9 cellular contexts compared by ENCODE assay signal in genomic region chr12:55681142-55682077, GRCh38. TPM values are rescaled to one million over a fixed set of nuclear protein-coding genes. Genes with fewer than 3 reads are reported as not detected.
DNase-seq lines count a peak whose midpoint lies in the region; FAIRE-seq and TF ChIP-seq lines count a peak whose summit lies in the region.
"Had no signal": no experiment of that assay in that cellular context is flagged by ENCODE, and none has a peak within 500 bp of the region (broad histone marks: within the 10 kb centered on the region; RNA-seq: fewer than 3 reads in every experiment).

No MANE protein-coding gene starts in this region.

- H3K36me3 Mint-ChIP-seq in astrocyte (ENCODE audit: low read depth, unreplicated experiment) = peaks cover 2% of the 10 kb centered on the region
- H3K36me3 Mint-ChIP-seq in CD4-positive, alpha-beta memory T cell = no peaks in the 10 kb centered on the region

- TF ChIP-seq CTCF in NB4 (IDR thresholded peaks at IDR 0.05; ENCODE audit: low read depth, low read length) = peak; percentile 53
- TF ChIP-seq CTCF in astrocyte (IDR thresholded peaks at IDR 0.05; ENCODE audit: insufficient read depth, low read depth, low read length) = no peak
- TF ChIP-seq CTCF in spleen (IDR thresholded peaks at IDR 0.05 in 8 of 11, conservative IDR thresholded peaks at IDR 0.05 in 3 of 11) = peak in 6 of 11 experiments; percentile 15 to 28 (median 22)

- no peak overlapping the region for H3K27ac Mint-ChIP-seq in astrocyte (ENCODE audit: unreplicated experiment)
- H3K27ac Mint-ChIP-seq in CD4-positive, alpha-beta memory T cell = no peak overlapping the region

- H3K4me2 ChIP-seq in astrocyte (ENCODE audit: low read length) = peak overlapping the region; percentile 78

- H3K79me2 ChIP-seq in astrocyte (ENCODE audit: insufficient read depth, low read length) = no peaks in the 10 kb centered on the region

- H3K27ac ChIP-seq in astrocyte (ENCODE audit: low read depth, low read length) = no peak overlapping the region
- no peak overlapping the region for H3K27ac ChIP-seq in iPS-20b (ENCODE audit: low read length)
- H3K27ac ChIP-seq in spleen = peak overlapping the region in 6 of 8 donors; percentile 19 to 53 (median 39)
- no peak overlapping the region for H3K27ac ChIP-seq in CD4-positive, alpha-beta memory T cell (ENCODE audit: low read depth, low read length)

- no peak for FAIRE-seq in astrocyte (lab: Jason Lieb, UNC)
- FAIRE-seq: GM18507 had no signal

- DNase-seq in activated CD4-positive, alpha-beta T cell treated with anti-CD3 and anti-CD28 coated beads for 4 hours = peak; percentile 5 to 11
- no peak for DNase-seq in activated CD4-positive, alpha-beta T cell treated with anti-CD3 and anti-CD28 coated beads, Interleukin-2, amount 50 U/mL, for 4 hours
- DNase-seq in NB4 (ENCODE audit: low read depth) = peak; percentile 76
- peak; percentile 53 for DNase-seq in astrocyte (ENCODE audit: low read depth)
- peak; percentile 83 for DNase-seq in spleen
- DNase-seq in germinal center (ENCODE audit: low spot score) = no peak
- DNase-seq in CD4-positive, alpha-beta memory T cell = no peak

- no peaks in the 10 kb centered on the region for H4K20me1 ChIP-seq in astrocyte (ENCODE audit: insufficient read depth, low read length)

- 7 to 18% (median 16%) methylated on average over 10 to 17 of the region's 17 CpGs for WGBS in spleen, 5 donors

- H3K4me3 Mint-ChIP-seq in astrocyte (ENCODE audit: unreplicated experiment) = no peak overlapping the region
- H3K4me3 Mint-ChIP-seq in CD4-positive, alpha-beta memory T cell = peak overlapping the region in 2 of 8 donors; percentile 16 to 18

- intact Hi-C loops in spleen (cut with DNase I; ENCODE audit: low total_unique reads) = no loop called here
- intact Hi-C loops in CD4-positive, alpha-beta memory T cell (cut with micrococcal nuclease) = no loop called here

- peaks cover 14% of the 10 kb centered on the region for H3K4me1 Mint-ChIP-seq in astrocyte (ENCODE audit: low read depth, unreplicated experiment)
- peaks cover 6 to 16% (median 12%) of the 10 kb centered on the region in 4 donors for H3K4me1 Mint-ChIP-seq in CD4-positive, alpha-beta memory T cell

- H3K4me1 ChIP-seq in astrocyte (ENCODE audit: insufficient read depth, low read length) = peaks cover 10% of the 10 kb centered on the region
- H3K4me1 ChIP-seq in iPS-20b (ENCODE audit: insufficient read depth, low read length) = peaks cover 3% of the 10 kb centered on the region; the same call in 1 of the 2 replicates
- H3K4me1 ChIP-seq in spleen = peaks cover 6 to 36% (median 25%) of the 10 kb centered on the region in 6 donors
- no peaks in the 10 kb centered on the region for H3K4me1 ChIP-seq in CD4-positive, alpha-beta memory T cell (ENCODE audit: insufficient read depth, low read length)

- peaks cover 17% of the 10 kb centered on the region for H3K27me3 Mint-ChIP-seq in astrocyte (ENCODE audit: low read depth, unreplicated experiment)
- peaks cover 13 to 19% of the 10 kb centered on the region in 2 donors for H3K27me3 Mint-ChIP-seq in CD4-positive, alpha-beta memory T cell

- no peak for TF ChIP-seq POLR2A in NB4 (IDR thresholded peaks at IDR 0.05; ENCODE audit: extremely low read depth, insufficient read length)
- TF ChIP-seq POLR2A in spleen (IDR thresholded peaks at IDR 0.05) = no peak

- peak overlapping the region; percentile 68 for H2AFZ ChIP-seq in astrocyte (ENCODE audit: low read depth, low read length)

- POLR2A ChIA-PET in CD4-positive, alpha-beta memory T cell (lab: Charles Lee; ENCODE audit: partially characterized antibody) = no interaction called here

- peaks cover 5% of the 10 kb centered on the region for H3K9me3 Mint-ChIP-seq in astrocyte (ENCODE audit: unreplicated experiment)
- H3K9me3 Mint-ChIP-seq in CD4-positive, alpha-beta memory T cell = no peaks in the 10 kb centered on the region

- no peak overlapping the region for H3K9ac ChIP-seq in astrocyte (ENCODE audit: low read length)
- H3K9ac ChIP-seq in iPS-20b (ENCODE audit: low read depth, low read length) = peak overlapping the region; percentile 32; the same call in 1 of the 2 replicates

- H3K27me3 ChIP-seq in astrocyte (ENCODE audit: insufficient read depth, low read length) (no peaks in the 10 kb centered on the region), iPS-20b (ENCODE audit: insufficient read depth, low read length) (peaks cover 4% of the 10 kb centered on the region; the same call in 1 of the 2 replicates), spleen (replicated peaks in 1 of 7) (peaks cover 0 to 14% (median 0%) of the 10 kb centered on the region in 7 donors)
- H3K27me3 ChIP-seq in CD4-positive, alpha-beta memory T cell (ENCODE audit: insufficient read depth, low read length) = peaks cover 10% of the 10 kb centered on the region

- H3K9me3 ChIP-seq in astrocyte (ENCODE audit: insufficient read depth, low read depth, low read length) (no peaks in the 10 kb centered on the region), iPS-20b (ENCODE audit: insufficient read depth, low read depth, low read length) (no peaks in the 10 kb centered on the region), spleen (no peaks in the 10 kb centered on the region)
- no peaks in the 10 kb centered on the region for H3K9me3 ChIP-seq in CD4-positive, alpha-beta memory T cell (ENCODE audit: control insufficient read depth in 1 of 2, low read length in 2 of 2)

- H3K36me3 ChIP-seq in astrocyte (ENCODE audit: insufficient read depth, low read length) (no peaks in the 10 kb centered on the region), iPS-20b (ENCODE audit: insufficient read depth, low read depth, low read length) (peaks cover 9% of the 10 kb centered on the region; the same call in 1 of the 2 replicates), spleen (peaks cover 0 to 14% (median 0%) of the 10 kb centered on the region in 6 donors)
- no peaks in the 10 kb centered on the region for H3K36me3 ChIP-seq in CD4-positive, alpha-beta memory T cell (ENCODE audit: insufficient read depth, low read length)

- CTCF ChIA-PET in CD4-positive, alpha-beta memory T cell (lab: Charles Lee; ENCODE audit: partially characterized antibody) = interaction anchor here (0.8 to 1.6 kb wide), 2 partner anchors 10 to 26 kb away, joined by 3 to 5 read pairs; no protein-coding TSS in a partner anchor

- H3K4me3 ChIP-seq in NB4 (ENCODE audit: low read depth, low read length) (no peak overlapping the region), astrocyte (ENCODE audit: insufficient read depth, low read depth, low read length) (peak overlapping the region; percentile 48), iPS-20b (ENCODE audit: low read length) (peak overlapping the region; percentile 51), spleen (peak overlapping the region in 7 of 8 donors; percentile 18 to 60 (median 30))
- H3K4me3 ChIP-seq in CD4-positive, alpha-beta memory T cell (ENCODE audit: low read length in 2 of 2) = no peak overlapping the region

RNA-seq across cellular contexts. Expression of gene ITGA7, which starts 26.3 kb away (rescaled TPM):
- total RNA-seq in astrocyte (20.4 and 26.5 TPM in 2 replicates), spleen (10 to 100 TPM; 13.8 to 93.2 (median 24.7) TPM)
- 10 to 100 TPM in 1 of 3 donors, 1 to 10 TPM in 2; 4.4 to 18.0 (median 8.6) TPM for polyA plus RNA-seq in spleen
- 1 to 10 TPM; 2.5 to 2.9 TPM for total RNA-seq in CD4-positive, alpha-beta memory T cell
- not detected for polyA plus RNA-seq in CD4-positive, alpha-beta memory T cell

RNA-seq across cellular contexts. Expression of gene BLOC1S1, which starts 34.4 kb away (rescaled TPM):
- total RNA-seq in astrocyte = 49.2 and 51.0 TPM in 2 replicates
- total RNA-seq in spleen = 100 to 1,000 TPM; 113 to 228 (median 141) TPM
- polyA plus RNA-seq in spleen = 100 to 1,000 TPM; 278 to 304 (median 282) TPM
- total RNA-seq in CD4-positive, alpha-beta memory T cell = 10 to 100 TPM; 80.3 to 87.0 TPM
- 10 to 100 TPM; 75.1 to 87.1 TPM for polyA plus RNA-seq in CD4-positive, alpha-beta memory T cell

RNA-seq across cellular contexts. Expression of gene RDH5, which starts 38.8 kb away (rescaled TPM):
- total RNA-seq in astrocyte (1.4 and 2.1 TPM in 2 replicates), spleen (10 to 100 TPM in 5 of 7 donors, 1 to 10 TPM in 2; 7.4 to 17.4 (median 15.5) TPM)
- polyA plus RNA-seq in spleen = 10 to 100 TPM in 1 of 3 donors, 1 to 10 TPM in 2; 4.7 to 12.1 (median 9.9) TPM
- 10 to 100 TPM; 29.9 to 32.5 TPM for total RNA-seq in CD4-positive, alpha-beta memory T cell
- 1 to 10 TPM; 1.4 to 1.8 TPM for polyA plus RNA-seq in CD4-positive, alpha-beta memory T cell

RNA-seq across cellular contexts. Expression of gene OR10P1, which starts 44.7 kb away (rescaled TPM):
- total RNA-seq in astrocyte (not detected in 2 replicates), spleen (not detected)
- not detected for polyA plus RNA-seq in spleen
- total RNA-seq in CD4-positive, alpha-beta memory T cell = not detected
- not detected for polyA plus RNA-seq in CD4-positive, alpha-beta memory T cell

RNA-seq across cellular contexts. Expression of gene CD63, which starts 47.4 kb away (rescaled TPM):
- total RNA-seq in astrocyte (965 and 1,014 TPM in 2 replicates), spleen (100 to 1,000 TPM; 440 to 750 (median 627) TPM)
- 100 to 1,000 TPM; 395 to 693 (median 509) TPM for polyA plus RNA-seq in spleen
- total RNA-seq in CD4-positive, alpha-beta memory T cell = 10 to 100 TPM; 76.4 to 79.7 TPM
- polyA plus RNA-seq in CD4-positive, alpha-beta memory T cell = 100 to 1,000 TPM; 191 to 349 TPM

Comparison
In these comparisons a context has a peak if more than half of its experiments do, and no peak if none do; other contexts are left out.
1. DNase-seq: peak in activated CD4-positive, alpha-beta T cell treated with anti-CD3 and anti-CD28 coated beads for 4 hours (2 of 2), NB4 (single experiment), astrocyte (single experiment) and spleen (single experiment); none in activated CD4-positive, alpha-beta T cell treated with anti-CD3 and anti-CD28 coated beads, Interleukin-2, amount 50 U/mL, for 4 hours (0 of 2), germinal center (single experiment) and CD4-positive, alpha-beta memory T cell (0 of 5).
2. H3K4me3 ChIP-seq: peak in astrocyte (single experiment), iPS-20b (single experiment) and spleen (7 of 8); none in NB4 (single experiment) and CD4-positive, alpha-beta memory T cell (0 of 2).
3. H3K27ac ChIP-seq: peak in spleen (6 of 8); none in astrocyte (single experiment), iPS-20b (single experiment) and CD4-positive, alpha-beta memory T cell (single experiment).